Comparison of ENCODE assay signal across 20 cellular contexts in genomic region chr14:92601757-92602417, GRCh38.
A peak's percentile ranks its signal among the peaks of the same experiment; 100 is the strongest.
DNase-seq lines count a peak whose midpoint lies in the region; ATAC-seq and TF ChIP-seq lines count a peak whose summit lies in the region.
"Had no signal": no experiment of that assay in that cellular context is flagged by ENCODE, and none has a peak within 500 bp of the region (broad histone marks: within the 10 kb centered on the region; RNA-seq: fewer than 3 reads in every experiment).

No MANE protein-coding gene starts in this region.

- H3K36me3 ChIP-seq in CD8-positive, alpha-beta T cell (ENCODE audit: insufficient read depth, low read length), result no peaks in the 10 kb centered on the region
- H3K36me3 ChIP-seq in sigmoid colon, result no peaks in the 10 kb centered on the region
- H3K36me3 ChIP-seq in upper lobe of right lung, result no peaks in the 10 kb centered on the region

- no peak overlapping the region for H3K4me3 ChIP-seq in CD8-positive, alpha-beta T cell (ENCODE audit: low read depth, low read length)
- H3K4me3 ChIP-seq in coronary artery (no peak overlapping the region), sigmoid colon (no peak overlapping the region), upper lobe of right lung (no peak overlapping the region)

- no peak overlapping the region for H3K4me3 Mint-ChIP-seq in CD8-positive, alpha-beta T cell
- H3K4me3 Mint-ChIP-seq: activated CD8-positive, alpha-beta T cell treated with anti-CD3 and anti-CD28 coated beads for 36 hours; activated naive CD4-positive, alpha-beta T cell treated with anti-CD3 and anti-CD28 coated beads, Interleukin-2, amount 10 ng/mL, durations not matched to agents 7 days and 5 days; activated T-cell treated with anti-CD3 and anti-CD28 coated beads, Interleukin-2, amount 50 U/mL, for 4 hours; CD4-positive, alpha-beta T cell had no signal

- H3K27ac Mint-ChIP-seq in CD8-positive, alpha-beta T cell, result peak overlapping the region; percentile 20
- H3K27ac Mint-ChIP-seq: activated CD8-positive, alpha-beta T cell treated with anti-CD3 and anti-CD28 coated beads for 36 hours; activated naive CD4-positive, alpha-beta T cell treated with anti-CD3 and anti-CD28 coated beads, Interleukin-2, amount 10 ng/mL, durations not matched to agents 7 days and 5 days; CD4-positive, alpha-beta T cell had no signal

- 86% methylated on average over 10 of the region's 10 CpGs for WGBS in sigmoid colon, 2 donors

- no peak for TF ChIP-seq CTCF in CD8-positive, alpha-beta T cell (IDR thresholded peaks at IDR 0.05)
- no peak for TF ChIP-seq CTCF in coronary artery (IDR thresholded peaks at IDR 0.05)
- TF ChIP-seq CTCF in sigmoid colon (IDR thresholded peaks at IDR 0.05), result no peak
- TF ChIP-seq CTCF in upper lobe of right lung (IDR thresholded peaks at IDR 0.05), result no peak

- no peaks in the 10 kb centered on the region for H3K27me3 Mint-ChIP-seq in CD8-positive, alpha-beta T cell (ENCODE audit: low read depth)
- H3K27me3 Mint-ChIP-seq: activated CD8-positive, alpha-beta T cell treated with anti-CD3 and anti-CD28 coated beads for 36 hours; CD4-positive, alpha-beta T cell had no signal

- H3K27me3 ChIP-seq in CD8-positive, alpha-beta T cell (ENCODE audit: insufficient read depth, low read length), result no peaks in the 10 kb centered on the region
- H3K27me3 ChIP-seq in sigmoid colon, result no peaks in the 10 kb centered on the region
- H3K27me3 ChIP-seq in upper lobe of right lung, result no peaks in the 10 kb centered on the region

- intact Hi-C loops in CD8-positive, alpha-beta T cell (cut with DNase I, micrococcal nuclease), result loop anchor here (2.0 to 5.0 kb wide), 4 partner anchors 50 to 275 kb away; partner anchors contain the start of gene RIN3 (in 2 of the 2)
- intact Hi-C loops in left colon (cut with DNase I, micrococcal nuclease), result no loop called here
- intact Hi-C loops in sigmoid colon (cut with DNase I), result loop anchor here (2.0 to 5.0 kb wide), 3 partner anchors 45 to 495 kb away; partner anchors contain the start of genes ATXN3 and RIN3
- intact Hi-C loops in upper lobe of right lung (cut with DNase I), result no loop called here

- no peak for ATAC-seq in CD8-positive, alpha-beta T cell
- ATAC-seq in left colon, result peak; percentile 10
- no peak for ATAC-seq in upper lobe of right lung
- no peak for ATAC-seq in HG02840 (IDR thresholded peaks at IDR 0.05; ENCODE audit: low FRiP score, unreplicated experiment)
- ATAC-seq: activated CD8-positive, alpha-beta T cell treated with anti-CD3 and anti-CD28 coated beads for 36 hours; activated T-cell treated with anti-CD3 and anti-CD28 coated beads, Interleukin-2, amount 50 U/mL, for 4 hours had no signal

- POLR2A ChIA-PET in CD8-positive, alpha-beta T cell (lab: Charles Lee), result interaction anchor here (0.9 to 1.4 kb wide), 4 partner anchors 28 to 481 kb away, joined by 3 to 5 read pairs (median 4); partner anchors contain the start of genes CPSF2 and NDUFB1

- no peaks in the 10 kb centered on the region for H3K9me3 ChIP-seq in CD8-positive, alpha-beta T cell (ENCODE audit: low read length)
- H3K9me3 ChIP-seq in sigmoid colon, result no peaks in the 10 kb centered on the region
- no peaks in the 10 kb centered on the region for H3K9me3 ChIP-seq in upper lobe of right lung
- H3K9me3 ChIP-seq: SK-N-SH had no signal

- peaks cover 14% of the 10 kb centered on the region for H3K36me3 Mint-ChIP-seq in CD8-positive, alpha-beta T cell
- H3K36me3 Mint-ChIP-seq: activated naive CD4-positive, alpha-beta T cell treated with anti-CD3 and anti-CD28 coated beads, Interleukin-2, amount 10 ng/mL, durations not matched to agents 7 days and 5 days had no signal

- no peak overlapping the region for H3K27ac ChIP-seq in CD8-positive, alpha-beta T cell (ENCODE audit: low read depth, low read length)
- H3K27ac ChIP-seq in coronary artery (peak overlapping the region; percentile 81 to 91), sigmoid colon (peak overlapping the region; percentile 83 to 95 (median 88)), upper lobe of right lung (no peak overlapping the region)

- peaks cover 30% of the 10 kb centered on the region for H3K4me1 ChIP-seq in CD8-positive, alpha-beta T cell (ENCODE audit: insufficient read depth, low read length)
- peaks cover 0 to 69% (median 58%) of the 10 kb centered on the region in 4 donors for H3K4me1 ChIP-seq in sigmoid colon
- peaks cover 22% of the 10 kb centered on the region for H3K4me1 ChIP-seq in upper lobe of right lung

- no peak for TF ChIP-seq POLR2A in sigmoid colon (IDR thresholded peaks at IDR 0.05)

- TF ChIP-seq EP300 in sigmoid colon (IDR thresholded peaks at IDR 0.05), result peak; percentile 87 to 98 (median 96)

- CTCF ChIA-PET in CD8-positive, alpha-beta T cell (lab: Charles Lee), result interaction anchor here (1.1 to 3.2 kb wide), 8 partner anchors 7 to 466 kb away, joined by 3 to 23 read pairs (median 7); no protein-coding TSS in a partner anchor

- peaks cover 43% of the 10 kb centered on the region for H3K4me1 Mint-ChIP-seq in CD8-positive, alpha-beta T cell (ENCODE audit: low read depth)

- no peak for DNase-seq in CD8-positive, alpha-beta T cell
- DNase-seq in coronary artery (ENCODE audit: low spot score) (no peak), left colon (peak in 1 of 2 donors; percentile 58), sigmoid colon (peak; percentile 90), upper lobe of right lung (no peak), iPS-NIHi7 (ENCODE audit: extremely low spot score) (no peak)
- DNase-seq in stimulated activated CD4-positive, alpha-beta T cell treated with anti-CD3 and anti-CD28 coated beads, Interleukin-4, amount 100 ng/mL, for 24 hours, result no peak
- DNase-seq: activated CD4-positive, CD25-positive, alpha-beta regulatory T cell; activated CD8-positive, alpha-beta T cell treated with anti-CD3 and anti-CD28 coated beads for 36 hours; activated naive CD4-positive, alpha-beta T cell treated with anti-CD3 and anti-CD28 coated beads, Interleukin-2, amount 10 ng/mL, durations not matched to agents 7 days and 5 days; activated T-cell treated with anti-CD3 and anti-CD28 coated beads, Interleukin-2, amount 50 U/mL, for 4 hours; CD4-positive, alpha-beta T cell; cortex of kidney; GF-D8; hypothalamus; mesendoderm; NCI-H1417 treated with DMSO at 0.1 percent for 48 hours; NCI-H524; SK-N-SH had no signal

- H3K9me3 Mint-ChIP-seq in CD8-positive, alpha-beta T cell, result no peaks in the 10 kb centered on the region
- H3K9me3 Mint-ChIP-seq: activated T-cell treated with anti-CD3 and anti-CD28 coated beads, Interleukin-2, amount 50 U/mL, for 4 hours; CD4-positive, alpha-beta T cell had no signal

Comparison
In these comparisons a context has a peak if more than half of its experiments do, and no peak if none do; other contexts are left out.
1. H3K27ac ChIP-seq: peak in coronary artery (2 of 2) and sigmoid colon (4 of 4); none in CD8-positive, alpha-beta T cell (single experiment) and upper lobe of right lung (single experiment).
2. intact Hi-C loops: an anchor here in CD8-positive, alpha-beta T cell (2.0 to 5.0 kb wide) and sigmoid colon (2.0 to 5.0 kb wide); none called in left colon and upper lobe of right lung.